12 cellular contexts compared by ENCODE assay signal in the genomic region with DNA sequence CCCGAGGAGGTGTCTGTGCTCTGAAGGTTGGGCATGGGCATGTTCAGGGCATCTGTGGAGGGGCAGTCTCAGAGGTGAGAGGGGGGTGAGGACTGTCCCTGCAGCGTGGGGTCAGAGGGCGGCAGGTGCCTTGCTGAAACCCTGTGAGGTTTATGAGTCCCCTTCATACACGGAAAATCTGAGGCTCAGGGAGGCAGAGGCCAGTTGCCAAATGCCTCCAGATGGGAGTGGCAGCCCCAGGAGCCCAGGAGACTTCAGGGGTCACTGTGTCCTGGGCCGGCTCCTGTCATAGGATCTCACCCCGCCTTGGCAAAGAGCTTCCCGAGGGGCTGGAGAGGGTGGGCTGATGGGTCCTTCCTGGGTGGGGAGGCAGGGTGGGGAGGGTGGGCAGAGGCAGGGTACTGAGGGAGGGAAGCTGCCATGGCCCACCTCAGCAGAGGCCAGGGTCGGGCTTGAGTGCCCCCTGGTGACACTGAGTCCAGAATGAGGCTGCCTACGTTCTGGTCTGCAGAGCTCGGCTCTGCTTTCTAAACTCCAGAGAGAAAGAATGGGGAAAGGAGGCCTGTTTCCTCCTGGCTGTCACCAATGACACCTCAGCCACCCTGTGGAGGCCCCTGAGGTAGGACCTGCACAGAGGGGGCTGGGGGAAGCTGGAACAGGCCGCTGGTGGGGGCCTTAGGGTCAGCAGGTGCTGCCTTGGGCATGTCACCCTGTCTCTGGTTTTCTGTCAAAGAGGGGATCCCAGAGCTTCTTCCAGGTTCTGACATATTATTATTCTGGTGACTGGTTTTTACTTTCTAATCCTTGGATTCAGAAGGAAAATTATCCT. TPM values are rescaled to one million over a fixed set of nuclear protein-coding genes. Genes with fewer than 3 reads are reported as not detected.
DNase-seq lines count a peak whose midpoint lies in the region; ATAC-seq and TF ChIP-seq lines count a peak whose summit lies in the region.
"Had no signal": no experiment of that assay in that cellular context is flagged by ENCODE, and none has a peak within 500 bp of the region (broad histone marks: within the 10 kb centered on the region; RNA-seq: fewer than 3 reads in every experiment).

No MANE protein-coding gene starts in this region.

- no peaks in the 10 kb centered on the region for H3K9me3 ChIP-seq in upper lobe of left lung

- CTCF ChIA-PET in activated naive CD4-positive, alpha-beta T cell treated with anti-CD3 and anti-CD28 coated beads for 36 hours (lab: Charles Lee) = interaction anchor here (0.7 to 2.8 kb wide), 10 partner anchors 11 to 396 kb away, joined by 3 to 12 read pairs (median 4); no protein-coding TSS in a partner anchor

- H3K27ac Mint-ChIP-seq in activated naive CD4-positive, alpha-beta T cell treated with anti-CD3 and anti-CD28 coated beads for 36 hours = peak overlapping the region; percentile 80
- peak overlapping the region; percentile 88 for H3K27ac Mint-ChIP-seq in memory B cell

- peak overlapping the region; percentile 81 for H3K4me3 Mint-ChIP-seq in activated naive CD4-positive, alpha-beta T cell treated with anti-CD3 and anti-CD28 coated beads for 36 hours
- peak overlapping the region; percentile 96 for H3K4me3 Mint-ChIP-seq in memory B cell

- TF ChIP-seq POLR2A in upper lobe of left lung (IDR thresholded peaks at IDR 0.05) = no peak

- no peak for ATAC-seq in memory B cell (ENCODE audit: low read depth)
- no peak for ATAC-seq in upper lobe of left lung (ENCODE audit: low FRiP score in 2 of 2)
- ATAC-seq in HG03354 (IDR thresholded peaks at IDR 0.05; ENCODE audit: poor library complexity, severe bottlenecking, unreplicated experiment) = no peak

- no peaks in the 10 kb centered on the region for H3K27me3 Mint-ChIP-seq in activated naive CD4-positive, alpha-beta T cell treated with anti-CD3 and anti-CD28 coated beads for 36 hours (ENCODE audit: low read depth)
- no peaks in the 10 kb centered on the region for H3K27me3 Mint-ChIP-seq in memory B cell

- H3K4me3 ChIP-seq in upper lobe of left lung = peak overlapping the region in 3 of 4 donors; percentile 30 to 54 (median 50)

- peaks cover 15% of the 10 kb centered on the region for H3K36me3 Mint-ChIP-seq in activated naive CD4-positive, alpha-beta T cell treated with anti-CD3 and anti-CD28 coated beads for 36 hours (ENCODE audit: low read depth)
- peaks cover 2% of the 10 kb centered on the region for H3K36me3 Mint-ChIP-seq in memory B cell

- peaks cover 31 to 52% (median 38%) of the 10 kb centered on the region in 4 donors for H3K4me1 ChIP-seq in upper lobe of left lung

- peaks cover 47% of the 10 kb centered on the region for H3K4me1 Mint-ChIP-seq in activated naive CD4-positive, alpha-beta T cell treated with anti-CD3 and anti-CD28 coated beads for 36 hours (ENCODE audit: low read depth)
- H3K4me1 Mint-ChIP-seq in memory B cell = peaks cover 33% of the 10 kb centered on the region

- DNase-seq in activated naive CD4-positive, alpha-beta T cell treated with anti-CD3 and anti-CD28 coated beads for 36 hours = peak; percentile 28
- no peak for DNase-seq in activated naive CD4-positive, alpha-beta T cell treated with anti-CD3 and anti-CD28 coated beads, Interleukin-2, amount 50 U/mL, for 16 hours
- DNase-seq in memory B cell (ENCODE audit: low spot score in 2 of 2) (no peak), upper lobe of left lung (no peak), mesenteric fat pad (ENCODE audit: low spot score) (no peak)
- no peak for DNase-seq in activated CD4-positive, CD25-positive, alpha-beta regulatory T cell (lab: John Stamatoyannopoulos, UW)
- DNase-seq: effector CD4-positive, alpha-beta T cell; NCI-H446; stimulated activated CD4-positive, alpha-beta T cell treated with anti-CD3 and anti-CD28 coated beads, Interleukin-2, amount 100 ng/mL, for 48 hours had no signal

- no peak for TF ChIP-seq CTCF in upper lobe of left lung (IDR thresholded peaks at IDR 0.05)

- WGBS in adipose tissue, 3 donors = 36 to 71% (median 41%) methylated on average over 11 of the region's 11 CpGs
- whole genome bisulfite sequencing in upper lobe of left lung, 2 donors = 46 to 56% methylated on average over 4 to 11 of the region's 11 CpGs

- no peak for TF ChIP-seq EP300 in upper lobe of left lung (IDR thresholded peaks at IDR 0.05)

- no peaks in the 10 kb centered on the region for H3K36me3 ChIP-seq in upper lobe of left lung

- H3K9me3 Mint-ChIP-seq in activated naive CD4-positive, alpha-beta T cell treated with anti-CD3 and anti-CD28 coated beads for 36 hours = no peaks in the 10 kb centered on the region
- no peaks in the 10 kb centered on the region for H3K9me3 Mint-ChIP-seq in memory B cell

- no peaks in the 10 kb centered on the region for H3K27me3 ChIP-seq in upper lobe of left lung

- peak overlapping the region; percentile 42 for H3K27ac ChIP-seq in adipose tissue (ENCODE audit: low read depth, low read length)
- H3K27ac ChIP-seq in upper lobe of left lung = peak overlapping the region; percentile 31 to 85 (median 74)
- H3K27ac ChIP-seq: VCaP had no signal

- intact Hi-C loops in activated naive CD4-positive, alpha-beta T cell treated with anti-CD3 and anti-CD28 coated beads for 36 hours (cut with micrococcal nuclease) = loop anchor here (2.0 kb wide), 1 partner anchor 19 kb away; no protein-coding TSS in a partner anchor

RNA-seq across cellular contexts. Expression of gene LGALS9, which starts 1.1 kb away (rescaled TPM):
- 10 to 100 TPM; 80.2 to 81.1 TPM for total RNA-seq in activated naive CD4-positive, alpha-beta T cell treated with anti-CD3 and anti-CD28 coated beads for 36 hours
- polyA plus RNA-seq in adipose tissue = 10 to 100 TPM; 30.6 to 83.5 (median 64.2) TPM
- total RNA-seq in upper lobe of left lung = 100 to 1,000 TPM in 5 of 6 donors, 10 to 100 TPM in 1; 64.6 to 238 (median 150) TPM
- total RNA-seq in mesenteric fat pad = 116 TPM
